Comparison of ENCODE assay signal across 8 cellular contexts in the genomic region with DNA sequence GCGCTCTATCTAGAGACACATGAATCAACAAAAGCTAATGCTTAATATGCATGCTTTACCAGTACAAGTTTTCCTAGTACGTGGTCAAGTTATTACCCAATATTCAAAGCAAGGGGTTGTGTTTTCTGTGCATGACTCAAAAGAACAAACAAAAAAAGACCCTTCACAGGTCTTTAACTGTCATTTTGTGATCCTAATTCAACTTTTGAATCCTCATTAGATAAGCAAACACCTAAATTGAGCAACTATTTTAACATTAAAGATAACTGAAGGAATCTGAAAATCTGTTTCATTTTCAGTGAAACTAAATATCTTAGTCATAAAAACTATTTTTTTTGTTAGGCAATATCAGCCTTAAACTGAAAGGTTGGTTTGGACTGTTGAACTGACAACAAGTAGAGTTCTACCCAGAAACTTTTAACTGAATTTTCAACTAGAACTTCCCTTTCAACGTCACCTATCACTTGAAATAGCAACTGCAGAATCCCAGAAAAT. TPM values are rescaled to one million over a fixed set of nuclear protein-coding genes. Genes with fewer than 3 reads are reported as not detected.
DNase-seq lines count a peak whose midpoint lies in the region; ATAC-seq and TF ChIP-seq lines count a peak whose summit lies in the region.

No MANE protein-coding gene starts in this region.

- peaks cover 37% of the 10 kb centered on the region for H3F3A ChIP-seq in MM.1S (ENCODE audit: insufficient read depth, low read length)

- TF ChIP-seq CTCF in MM.1S (IDR thresholded peaks at IDR 0.05; ENCODE audit: low read length): no peak
- TF ChIP-seq CTCF in esophagus muscularis mucosa (IDR thresholded peaks at IDR 0.05): no peak
- no peak for TF ChIP-seq CTCF in dorsolateral prefrontal cortex (IDR thresholded peaks at IDR 0.05 in 54 of 56, conservative IDR thresholded peaks at IDR 0.05 in 2 of 56; ENCODE audit: low read depth in 1 of 56, partially characterized antibody in 56 of 56)
- TF ChIP-seq CTCF in ascending aorta (IDR thresholded peaks at IDR 0.05): no peak

- no peaks in the 10 kb centered on the region for H3K27me3 ChIP-seq in MM.1S (replicated peaks; ENCODE audit: insufficient read depth, low read length)
- H3K27me3 ChIP-seq in esophagus muscularis mucosa: no peaks in the 10 kb centered on the region
- no peaks in the 10 kb centered on the region for H3K27me3 ChIP-seq in dorsolateral prefrontal cortex
- no peaks in the 10 kb centered on the region for H3K27me3 ChIP-seq in ascending aorta

- TF ChIP-seq POLR2A in esophagus muscularis mucosa (IDR thresholded peaks at IDR 0.05; ENCODE audit: low read depth): no peak

- peaks cover 83% of the 10 kb centered on the region for H3K79me2 ChIP-seq in MM.1S (ENCODE audit: low read length)

- H3K9me2 ChIP-seq in MM.1S (replicated peaks; ENCODE audit: insufficient read depth, low read length): no peaks in the 10 kb centered on the region

- peak overlapping the region; percentile 27 for H3K9ac ChIP-seq in MM.1S (ENCODE audit: low read length)

- H3K27ac ChIP-seq in MM.1S (ENCODE audit: low read length): peak overlapping the region; percentile 86
- no peak overlapping the region for H3K27ac ChIP-seq in esophagus muscularis mucosa (replicated peaks in 1 of 4)
- no peak overlapping the region for H3K27ac ChIP-seq in dorsolateral prefrontal cortex
- no peak overlapping the region for H3K27ac ChIP-seq in ascending aorta

- H3K4me2 ChIP-seq in MM.1S (ENCODE audit: low read depth, low read length): peak overlapping the region; percentile 73

- no peak overlapping the region for H2AFZ ChIP-seq in MM.1S (ENCODE audit: low read length)

- WGBS in esophagus muscularis mucosa: 46% methylated on average over 3 of the region's 3 CpGs

- TF ChIP-seq EP300 in esophagus muscularis mucosa (IDR thresholded peaks at IDR 0.05): no peak

- peak; percentile 33 for DNase-seq in MM.1S
- no peak for DNase-seq in esophagus muscularis mucosa (ENCODE audit: extremely low spot score)
- no peak for DNase-seq in SW480 (ENCODE audit: low spot score)
- DNase-seq in dorsolateral prefrontal cortex: no peak
- no peak for DNase-seq in ascending aorta (ENCODE audit: low spot score in 2 of 2)
- DNase-seq in activated effector memory CD4-positive, alpha-beta T cell treated with Interleukin-2 at 50 U/mL for 16 hours: no peak

- H4K20me1 ChIP-seq in MM.1S (ENCODE audit: insufficient read depth, low read length): no peaks in the 10 kb centered on the region

- H3K9me3 ChIP-seq in MM.1S (replicated peaks; ENCODE audit: insufficient read depth, low read length): no peaks in the 10 kb centered on the region
- H3K9me3 ChIP-seq in esophagus muscularis mucosa: no peaks in the 10 kb centered on the region
- no peaks in the 10 kb centered on the region for H3K9me3 ChIP-seq in ascending aorta

- H3K36me3 ChIP-seq in MM.1S (replicated peaks; ENCODE audit: insufficient read depth, low read length) (peaks cover 5% of the 10 kb centered on the region; the same call in 1 of the 2 replicates), esophagus muscularis mucosa (no peaks in the 10 kb centered on the region), ascending aorta (no peaks in the 10 kb centered on the region)

- intact Hi-C loops in esophagus muscularis mucosa (cut with DNase I): no loop called here
- intact Hi-C loops in dorsolateral prefrontal cortex (cut with DNase I): no loop called here
- intact Hi-C loops in ascending aorta (cut with DNase I): no loop called here

- ATAC-seq in GM18502 (IDR thresholded peaks at IDR 0.05; ENCODE audit: poor library complexity, unreplicated experiment) (peak; percentile 75), GM21825 (IDR thresholded peaks at IDR 0.05; ENCODE audit: unreplicated experiment) (peak; percentile 69)

- H3K4me1 ChIP-seq in MM.1S (ENCODE audit: low read length) (peaks cover 40% of the 10 kb centered on the region), esophagus muscularis mucosa (no peaks in the 10 kb centered on the region), ascending aorta (no peaks in the 10 kb centered on the region)

- H3K4me3 ChIP-seq in MM.1S (ENCODE audit: low read length) (peak overlapping the region; percentile 41), esophagus muscularis mucosa (peak overlapping the region; percentile 11 to 25 (median 20)), dorsolateral prefrontal cortex (peak overlapping the region in 24 of 59 donors; percentile 1 to 41 (median 16)), ascending aorta (no peak overlapping the region)

RNA-seq across cellular contexts. Expression of gene ST8SIA4, which starts 12.5 kb away (rescaled TPM):
- total RNA-seq in esophagus muscularis mucosa (1 to 10 TPM; 1.5 to 3.3 (median 2.5) TPM), dorsolateral prefrontal cortex (10 to 100 TPM in 25 of 120 experiments, 1 to 10 TPM in 95; 2.7 to 16.8 (median 7.9) TPM), ascending aorta (15.6 TPM)

Comparison
In these comparisons a context has a peak if more than half of its experiments do, and no peak if none do; other contexts are left out.
1. H3K4me3 ChIP-seq: peak in MM.1S (single experiment) and esophagus muscularis mucosa (4 of 4); none in ascending aorta (0 of 2).